9 cellular contexts compared by ENCODE assay signal in the genomic region with DNA sequence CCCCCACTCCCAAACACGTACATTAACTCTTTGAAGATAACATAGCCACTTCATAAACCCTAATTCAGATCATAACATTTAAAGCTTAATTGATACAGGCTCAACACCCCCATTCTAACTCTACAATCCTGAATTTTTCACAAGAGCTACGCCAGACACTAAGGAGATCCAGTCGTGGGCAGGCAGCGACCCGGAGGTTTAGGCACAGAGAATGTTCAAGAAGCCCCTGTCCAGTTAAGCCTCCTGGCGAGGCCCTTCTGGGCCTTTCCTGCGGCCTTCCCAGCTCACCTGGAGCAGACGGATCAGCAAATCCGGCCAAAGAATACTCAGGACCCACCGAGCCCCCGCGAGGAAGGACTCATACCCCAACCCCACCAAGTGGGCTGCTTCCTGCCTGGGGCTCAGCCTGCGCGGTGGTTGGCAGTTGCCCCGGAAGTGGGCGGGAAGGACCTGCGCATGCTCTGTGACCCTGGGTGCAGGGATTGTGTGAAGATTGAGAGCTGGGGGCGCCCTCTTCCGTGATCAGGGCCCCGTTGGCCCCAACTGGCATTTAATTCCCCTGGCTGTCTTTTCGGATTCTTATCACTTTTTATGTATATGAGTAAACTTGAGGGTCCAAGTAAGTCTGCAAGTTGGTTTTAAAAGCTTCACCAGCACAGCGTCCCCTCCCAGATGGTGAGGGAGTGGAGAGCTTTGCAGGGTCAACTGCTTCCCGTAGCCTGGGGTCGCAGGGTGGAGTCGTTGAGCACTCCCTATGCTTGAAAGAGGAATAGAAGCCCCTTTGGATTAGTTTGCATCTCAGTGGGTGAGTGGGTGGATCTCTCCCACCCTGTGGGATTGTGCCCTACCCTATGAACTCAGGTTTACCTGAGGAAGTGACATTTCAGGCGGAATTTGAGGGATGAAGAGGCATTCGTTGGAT. TPM values are rescaled to one million over a fixed set of nuclear protein-coding genes. Genes with fewer than 3 reads are reported as not detected.
A peak's percentile ranks its signal among the peaks of the same experiment; 100 is the strongest.
DNase-seq lines count a peak whose midpoint lies in the region; ATAC-seq and TF ChIP-seq lines count a peak whose summit lies in the region.
"Had no signal": no experiment of that assay in that cellular context is flagged by ENCODE, and none has a peak within 500 bp of the region (broad histone marks: within the 10 kb centered on the region; RNA-seq: fewer than 3 reads in every experiment).

Gene TRIM61 (minus strand): TSS at position 415 of the 922 bp plus-strand sequence. CDS start 7,655 bp downstream, outside the sequence.

- H3K9me2 ChIP-seq in PC-9 (ENCODE audit: insufficient read depth), result no peaks in the 10 kb centered on the region

- H3K36me3 ChIP-seq in H7 (replicated peaks; ENCODE audit: control insufficient read depth, insufficient read depth, low read length), result no peaks in the 10 kb centered on the region
- no peaks in the 10 kb centered on the region for H3K36me3 ChIP-seq in PC-9 (ENCODE audit: low read depth)
- peaks cover 0 to 3% of the 10 kb centered on the region in 2 donors for H3K36me3 ChIP-seq in ascending aorta
- H3K36me3 ChIP-seq in left lung, result no peaks in the 10 kb centered on the region

- H3K79me2 ChIP-seq in PC-9 (ENCODE audit: low read depth), result no peaks in the 10 kb centered on the region

- H3K9me3 ChIP-seq in PC-9 (ENCODE audit: insufficient read depth, low read depth) (no peaks in the 10 kb centered on the region), ascending aorta (no peaks in the 10 kb centered on the region), left lung (no peaks in the 10 kb centered on the region)

- peak within 1 kb of the TSS; percentile 47 for H3K4me2 ChIP-seq in PC-9

- DNase-seq in H7, result peak; percentile 24
- no peak for DNase-seq in PC-9
- no peak for DNase-seq in ascending aorta (ENCODE audit: low spot score in 2 of 2)
- DNase-seq in left lung, result peak; percentile 77 to 84
- peak; percentile 16 for DNase-seq in stimulated activated CD8-positive, alpha-beta memory T cell treated with anti-CD3 and anti-CD28 coated beads, Interleukin-12 subunit alpha, Interleukin-12 subunit beta, amount 100 ng/mL, for 24 hours (ENCODE audit: extremely low read depth)
- no peak for DNase-seq in cerebellar cortex (ENCODE audit: low spot score)
- DNase-seq in amniotic stem cell (lab: John Stamatoyannopoulos, UW), result no peak

- TF ChIP-seq CTCF in PC-9 (conservative IDR thresholded peaks at IDR 0.05) (no peak), ascending aorta (IDR thresholded peaks at IDR 0.05) (no peak), left lung (IDR thresholded peaks at IDR 0.05) (no peak)

- CTCF ChIA-PET in PC-9 (lab: Charles Lee), result no interaction called here

- H3K4me3 ChIP-seq in GM08714 (ENCODE audit: low read length) (peak within 1 kb of the TSS; percentile 85), H7 (ENCODE audit: insufficient read depth, low read depth, low read length) (peak within 1 kb of the TSS; percentile 34; the same call in 1 of the 2 replicates), PC-9 (peak within 1 kb of the TSS; percentile 44; the same call in 1 of the 2 replicates), ascending aorta (peak within 1 kb of the TSS; percentile 38 to 73), left lung (peak within 1 kb of the TSS; percentile 44 to 55)

- intact Hi-C loops in PC-9 (cut with micrococcal nuclease; ENCODE audit: unreplicated experiment) (no loop called here), ascending aorta (cut with DNase I) (no loop called here), left lung (cut with DNase I) (no loop called here)

- no peaks in the 10 kb centered on the region for H3F3A ChIP-seq in PC-9 (ENCODE audit: insufficient read depth, low read depth)

- no peaks in the 10 kb centered on the region for H4K20me1 ChIP-seq in PC-9 (ENCODE audit: insufficient read depth)

- peak within 1 kb of the TSS; percentile 77 for H2AFZ ChIP-seq in PC-9

- H3K27ac ChIP-seq in PC-9 (no peak within 1 kb of the TSS), ascending aorta (peak within 1 kb of the TSS in 1 of 2 donors; percentile 46), left lung (no peak within 1 kb of the TSS)

- ATAC-seq in left lung, result peak; percentile 99

- POLR2A ChIA-PET in PC-9 (lab: Charles Lee; ENCODE audit: unreplicated experiment), result no interaction called here

- H3K27me3 ChIP-seq in H7 (ENCODE audit: control insufficient read depth, insufficient read depth, low read length) (no peaks in the 10 kb centered on the region), PC-9 (ENCODE audit: insufficient read depth, low read depth) (no peaks in the 10 kb centered on the region), ascending aorta (no peaks in the 10 kb centered on the region), left lung (peaks cover 0 to 9% of the 10 kb centered on the region in 2 donors)

- BruUV-seq in PC-9 (replicated peaks; lab: Mats Ljungman, UMichigan), result no TSS peak

- H3K4me1 ChIP-seq in PC-9 (replicated peaks; ENCODE audit: insufficient read depth) (no peaks in the 10 kb centered on the region), ascending aorta (no peaks in the 10 kb centered on the region), left lung (no peaks in the 10 kb centered on the region)

RNA-seq across cellular contexts. Expression of gene TRIM61, which starts in this region (rescaled TPM):
- 0.14 and 0.30 TPM in 2 replicates for total RNA-seq in H7 (2014; rRNA removed; shearing (Covaris generic))
- total RNA-seq in PC-9 (2021), result 0.61 and 0.70 TPM in 2 replicates
- not detected for total RNA-seq in ascending aorta
- total RNA-seq in left lung, result 1 to 10 TPM; 1.5 to 3.1 TPM
- total RNA-seq: LHCN-M2 had no signal

Comparison
In these comparisons a context has a peak if more than half of its experiments do, and no peak if none do; other contexts are left out.
1. Peak in DNase-seq and H3K4me3 ChIP-seq in H7; RNA of the gene not detected or under 1 TPM.
2. H3K4me3 ChIP-seq: peak in every context shown above with its lines; median percentile 85 in GM08714; 56 in ascending aorta; 50 in left lung; 44 in PC-9; 34 in H7.
3. DNase-seq: peak in left lung (2 of 2) and stimulated activated CD8-positive, alpha-beta memory T cell treated with anti-CD3 and anti-CD28 coated beads, Interleukin-12 subunit alpha, Interleukin-12 subunit beta, amount 100 ng/mL, for 24 hours (single experiment); none in PC-9 (0 of 2), ascending aorta (0 of 2), cerebellar cortex (single experiment) and amniotic stem cell (single experiment).